ENCODE assay signal across 15 cellular contexts in the genomic region with DNA sequence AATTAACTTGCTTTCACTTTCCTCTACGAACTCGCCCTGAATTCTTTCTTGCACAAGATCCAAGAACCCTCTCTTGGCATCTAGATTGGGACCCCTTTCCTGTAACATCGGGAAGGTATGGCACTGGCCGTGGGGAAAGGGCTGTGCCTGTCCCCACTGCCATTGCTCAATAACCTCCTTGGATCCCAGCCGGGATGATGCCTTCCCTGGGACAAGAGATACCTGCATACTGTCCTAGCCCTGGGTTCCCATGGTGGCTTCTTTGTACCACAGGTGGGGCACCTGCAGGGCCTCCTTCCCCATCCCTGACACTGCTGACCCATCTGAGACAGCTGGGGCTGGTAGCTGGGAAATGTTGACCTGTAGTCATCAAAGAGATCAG. TPM values are rescaled to one million over a fixed set of nuclear protein-coding genes. Genes with fewer than 3 reads are reported as not detected.
"Had no signal": no experiment of that assay in that cellular context is flagged by ENCODE, and none has a peak within 500 bp of the region (broad histone marks: within the 10 kb centered on the region; RNA-seq: fewer than 3 reads in every experiment).

No MANE protein-coding gene starts in this region.

RNA-seq across cellular contexts. Expression of a gene that starts 4.9 kb away (rescaled TPM):
- total RNA-seq: activated CD4-positive, alpha-beta T cell treated with anti-CD3 and anti-CD28 coated beads, Interleukin-2, amount 10 ng/mL, durations not matched to agents 24 days and 14 days; activated CD8-positive, alpha-beta memory T cell treated with anti-CD3 and anti-CD28 coated beads for 36 hours; activated CD8-positive, alpha-beta T cell treated with anti-CD3 and anti-CD28 coated beads for 36 hours; activated naive CD8-positive, alpha-beta T cell treated with anti-CD3 and anti-CD28 coated beads for 36 hours; activated T-cell treated with anti-CD3 and anti-CD28 coated beads, Interleukin-2, amount 50 U/mL, for 72 hours; activated T-helper 17 cell treated with anti-CD3 and anti-CD28 coated beads, Interleukin-2, amount 50 U/mL, for 72 hours; ascending aorta; breast epithelium; cardiac septum; M059J; PC-9; RPMI7951; T-helper 1 cell treated with Interleukin-12 subunit alpha and Interleukin-12 subunit beta and Interleukin-4 antibody, amounts not matched to agents 30 ng/mL and 1 ng/mL, for 36 hours; T-helper 2 cell treated with Interferon-gamma antibody and Interleukin-4, amounts not matched to agents 100 ng/mL and 5 ng/mL, for 36 hours had no signal

RNA-seq across cellular contexts. Expression of a gene that starts 19.8 kb away (rescaled TPM):
- total RNA-seq: activated CD4-positive, alpha-beta T cell treated with anti-CD3 and anti-CD28 coated beads, Interleukin-2, amount 10 ng/mL, durations not matched to agents 24 days and 14 days; activated CD8-positive, alpha-beta memory T cell treated with anti-CD3 and anti-CD28 coated beads for 36 hours; activated CD8-positive, alpha-beta T cell treated with anti-CD3 and anti-CD28 coated beads for 36 hours; activated naive CD8-positive, alpha-beta T cell treated with anti-CD3 and anti-CD28 coated beads for 36 hours; activated T-cell treated with anti-CD3 and anti-CD28 coated beads, Interleukin-2, amount 50 U/mL, for 72 hours; activated T-helper 17 cell treated with anti-CD3 and anti-CD28 coated beads, Interleukin-2, amount 50 U/mL, for 72 hours; ascending aorta; breast epithelium; cardiac septum; M059J; PC-9; RPMI7951; SJCRH30; T-helper 1 cell treated with Interleukin-12 subunit alpha and Interleukin-12 subunit beta and Interleukin-4 antibody, amounts not matched to agents 30 ng/mL and 1 ng/mL, for 36 hours; T-helper 2 cell treated with Interferon-gamma antibody and Interleukin-4, amounts not matched to agents 100 ng/mL and 5 ng/mL, for 36 hours had no signal
